ENCODE assay signal across 24 cellular contexts in the genomic region with DNA sequence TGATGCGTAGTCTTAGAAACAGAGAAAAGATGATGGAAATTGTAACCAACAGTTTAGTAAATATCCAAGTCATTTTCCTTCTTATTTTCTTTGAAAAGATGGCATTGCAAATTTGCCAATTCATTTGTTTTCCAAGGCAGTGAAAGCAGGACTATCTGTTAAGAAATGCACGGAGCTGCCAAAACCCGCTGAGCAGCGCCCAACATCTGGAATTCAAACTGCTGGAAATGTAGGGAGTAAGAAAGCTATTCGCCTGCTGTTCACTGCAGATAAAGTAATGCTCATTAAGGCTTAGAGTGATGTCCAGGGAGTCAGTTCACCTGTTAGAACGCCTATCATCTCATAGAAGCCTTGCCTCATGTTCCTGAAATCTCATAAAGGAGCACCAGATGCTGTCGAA.
"Had no signal": no experiment of that assay in that cellular context is flagged by ENCODE, and none has a peak within 500 bp of the region (broad histone marks: within the 10 kb centered on the region; RNA-seq: fewer than 3 reads in every experiment).

No MANE protein-coding gene starts in this region.

- H3K9me3 ChIP-seq: Peyer's patch had no signal

- H3K4me3 ChIP-seq: Peyer's patch had no signal

- H3K4me3 Mint-ChIP-seq: activated CD8-positive, alpha-beta T cell treated with anti-CD3 and anti-CD28 coated beads, Interleukin-2, amount 10 ng/mL, durations not matched to agents 7 days and 5 days; activated naive CD4-positive, alpha-beta T cell treated with anti-CD3 and anti-CD28 coated beads for 36 hours; activated naive CD8-positive, alpha-beta T cell; activated T-cell treated with anti-CD3 and anti-CD28 coated beads, Interleukin-2, amount 50 U/mL, for 4 hours; brain; IgD-negative memory B cell; T-helper 1 cell treated with Interleukin-12 subunit alpha and Interleukin-12 subunit beta and Interleukin-4 antibody, amounts not matched to agents 30 μg/mL and 1 μg/mL, for 36 hours; WTC11 had no signal

- H3K36me3 Mint-ChIP-seq: activated naive CD8-positive, alpha-beta T cell; brain; IgD-negative memory B cell; WTC11 had no signal

- H3K9me3 Mint-ChIP-seq: activated naive CD4-positive, alpha-beta T cell treated with anti-CD3 and anti-CD28 coated beads for 36 hours; activated T-cell treated with anti-CD3 and anti-CD28 coated beads, Interleukin-2, amount 50 U/mL, for 4 hours; T-helper 1 cell treated with Interleukin-12 subunit alpha and Interleukin-12 subunit beta and Interleukin-4 antibody, amounts not matched to agents 30 μg/mL and 1 μg/mL, for 36 hours; WTC11 had no signal

- H3K27ac ChIP-seq: Peyer's patch, RWPE1 had no signal

- H3K27me3 ChIP-seq: Peyer's patch had no signal

- H3K27me3 Mint-ChIP-seq: brain, IgD-negative memory B cell had no signal

- H3K4me1 ChIP-seq: Peyer's patch had no signal

- H3K27ac Mint-ChIP-seq: activated CD8-positive, alpha-beta T cell treated with anti-CD3 and anti-CD28 coated beads, Interleukin-2, amount 10 ng/mL, durations not matched to agents 7 days and 5 days; activated naive CD4-positive, alpha-beta T cell treated with anti-CD3 and anti-CD28 coated beads for 36 hours; activated naive CD8-positive, alpha-beta T cell; IgD-negative memory B cell; T-helper 1 cell treated with Interleukin-12 subunit alpha and Interleukin-12 subunit beta and Interleukin-4 antibody, amounts not matched to agents 30 μg/mL and 1 μg/mL, for 36 hours; WTC11 had no signal

- ATAC-seq: activated CD8-positive, alpha-beta T cell treated with anti-CD3 and anti-CD28 coated beads, Interleukin-2, amount 10 ng/mL, durations not matched to agents 7 days and 5 days; activated T-cell treated with anti-CD3 and anti-CD28 coated beads, Interleukin-2, amount 50 U/mL, for 4 hours; WTC11 had no signal

- DNase-seq: activated CD4-positive, alpha-beta T cell treated with anti-CD3 and anti-CD28 coated beads for 48 hours; activated CD4-positive, alpha-beta T cell treated with anti-CD3 and anti-CD28 coated beads, Interleukin-2, amount 50 U/mL, for 4 hours; activated CD4-positive, CD25-positive, alpha-beta regulatory T cell treated with anti-CD3 and anti-CD28 coated beads, Interleukin-2, amount 50 U/mL, for 72 hours; activated CD8-positive, alpha-beta T cell treated with anti-CD3 and anti-CD28 coated beads, Interleukin-2, amount 10 ng/mL, durations not matched to agents 7 days and 5 days; activated gamma-delta T cell; activated naive CD4-positive, alpha-beta T cell treated with anti-CD3 and anti-CD28 coated beads for 36 hours; activated T-cell treated with anti-CD3 and anti-CD28 coated beads, Interleukin-2, amount 50 U/mL, for 4 hours; amygdala; KG1; NCI-H1092; NCI-H1417; NCI-H1694; NCI-H2029; NCI-H2107; NCI-H510A treated with DMSO at 0.1 percent for 48 hours; NCI-H69; Peyer's patch; SHP77 treated with DMSO at 0.1 percent for 48 hours had no signal

- H3K36me3 ChIP-seq: Peyer's patch had no signal

- H3K4me1 Mint-ChIP-seq: IgD-negative memory B cell, WTC11 had no signal
